In the genomic region with DNA sequence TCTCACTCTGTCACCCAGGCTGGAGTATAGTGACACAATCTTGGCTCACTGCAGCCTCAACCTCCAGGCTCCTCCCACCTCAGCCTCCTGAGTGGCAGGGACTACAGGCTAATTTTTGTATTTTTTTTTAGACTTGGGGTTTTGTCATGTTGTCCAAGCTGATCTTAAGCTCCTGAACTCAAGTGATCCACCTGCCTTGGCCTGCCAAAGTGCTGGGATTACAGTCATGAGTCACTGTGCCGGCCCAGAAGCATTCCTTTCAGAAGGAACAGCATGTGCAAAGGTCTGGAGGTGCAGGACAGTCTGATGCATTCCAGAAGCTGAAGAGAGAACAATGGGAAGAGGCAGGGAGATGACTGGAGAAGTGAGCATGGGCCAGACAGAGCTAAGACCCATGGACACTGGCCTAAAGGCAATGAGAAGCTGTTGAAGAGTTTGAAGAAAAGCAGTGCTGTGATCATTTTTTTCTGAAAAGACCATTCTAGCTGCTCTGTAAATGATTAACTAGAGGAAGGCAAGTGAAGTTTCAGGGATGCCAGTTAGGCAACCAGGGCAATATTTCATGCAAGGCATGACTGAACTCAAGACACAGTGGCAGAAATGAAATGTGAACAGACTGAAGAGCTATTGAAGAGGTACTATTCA, we compare ENCODE assay signal across 1 cellular context.
TF ChIP-seq lines count a peak whose summit lies in the region.

No MANE protein-coding gene starts in this region.

TF ChIP-seq in K562, 482 proteins besides CTCF, POLR2A, EP300 and RAD21:
- no peak for TF ChIP-seq ZNF592 (IDR thresholded peaks at IDR 0.05)
- TF ChIP-seq, protein P1, sequence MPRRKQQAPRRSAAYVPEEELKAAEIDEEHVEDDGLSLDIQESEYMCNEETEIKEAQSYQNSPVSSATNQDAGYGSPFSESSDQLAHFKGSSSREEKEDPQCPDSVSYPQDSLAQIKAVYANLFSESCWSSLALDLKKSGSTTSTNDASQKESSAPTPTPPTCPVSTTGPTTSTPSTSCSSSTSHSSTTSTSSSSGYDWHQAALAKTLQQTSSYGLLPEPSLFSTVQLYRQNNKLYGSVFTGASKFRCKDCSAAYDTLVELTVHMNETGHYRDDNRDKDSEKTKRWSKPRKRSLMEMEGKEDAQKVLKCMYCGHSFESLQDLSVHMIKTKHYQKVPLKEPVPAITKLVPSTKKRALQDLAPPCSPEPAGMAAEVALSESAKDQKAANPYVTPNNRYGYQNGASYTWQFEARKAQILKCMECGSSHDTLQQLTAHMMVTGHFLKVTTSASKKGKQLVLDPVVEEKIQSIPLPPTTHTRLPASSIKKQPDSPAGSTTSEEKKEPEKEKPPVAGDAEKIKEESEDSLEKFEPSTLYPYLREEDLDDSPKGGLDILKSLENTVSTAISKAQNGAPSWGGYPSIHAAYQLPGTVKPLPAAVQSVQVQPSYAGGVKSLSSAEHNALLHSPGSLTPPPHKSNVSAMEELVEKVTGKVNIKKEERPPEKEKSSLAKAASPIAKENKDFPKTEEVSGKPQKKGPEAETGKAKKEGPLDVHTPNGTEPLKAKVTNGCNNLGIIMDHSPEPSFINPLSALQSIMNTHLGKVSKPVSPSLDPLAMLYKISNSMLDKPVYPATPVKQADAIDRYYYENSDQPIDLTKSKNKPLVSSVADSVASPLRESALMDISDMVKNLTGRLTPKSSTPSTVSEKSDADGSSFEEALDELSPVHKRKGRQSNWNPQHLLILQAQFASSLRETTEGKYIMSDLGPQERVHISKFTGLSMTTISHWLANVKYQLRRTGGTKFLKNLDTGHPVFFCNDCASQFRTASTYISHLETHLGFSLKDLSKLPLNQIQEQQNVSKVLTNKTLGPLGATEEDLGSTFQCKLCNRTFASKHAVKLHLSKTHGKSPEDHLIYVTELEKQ (CRISPR knock-in tag; IDR thresholded peaks at IDR 0.05) = no peak
- TF ChIP-seq CBX2 (IDR thresholded peaks at IDR 0.05; ENCODE audit: insufficient read depth, low read length, poor library complexity, severe bottlenecking) = no peak
- TF ChIP-seq PKNOX1 (IDR thresholded peaks at IDR 0.05) = no peak
- TF ChIP-seq SFPQ (IDR thresholded peaks at IDR 0.05; ENCODE audit: low read depth, low read length) = no peak
- no peak for TF ChIP-seq HDGF (IDR thresholded peaks at IDR 0.05)
- TF ChIP-seq, protein P2, sequence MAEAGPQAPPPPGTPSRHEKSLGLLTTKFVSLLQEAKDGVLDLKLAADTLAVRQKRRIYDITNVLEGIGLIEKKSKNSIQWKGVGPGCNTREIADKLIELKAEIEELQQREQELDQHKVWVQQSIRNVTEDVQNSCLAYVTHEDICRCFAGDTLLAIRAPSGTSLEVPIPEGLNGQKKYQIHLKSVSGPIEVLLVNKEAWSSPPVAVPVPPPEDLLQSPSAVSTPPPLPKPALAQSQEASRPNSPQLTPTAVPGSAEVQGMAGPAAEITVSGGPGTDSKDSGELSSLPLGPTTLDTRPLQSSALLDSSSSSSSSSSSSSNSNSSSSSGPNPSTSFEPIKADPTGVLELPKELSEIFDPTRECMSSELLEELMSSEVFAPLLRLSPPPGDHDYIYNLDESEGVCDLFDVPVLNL (CRISPR knock-in tag; IDR thresholded peaks at IDR 0.05; ENCODE audit: low read depth) = no peak
- TF ChIP-seq ZNF3 (CRISPR knock-in tag; IDR thresholded peaks at IDR 0.05) = no peak
- TF ChIP-seq HBP1 (CRISPR knock-in tag; IDR thresholded peaks at IDR 0.05) = no peak
- TF ChIP-seq, protein P3, sequence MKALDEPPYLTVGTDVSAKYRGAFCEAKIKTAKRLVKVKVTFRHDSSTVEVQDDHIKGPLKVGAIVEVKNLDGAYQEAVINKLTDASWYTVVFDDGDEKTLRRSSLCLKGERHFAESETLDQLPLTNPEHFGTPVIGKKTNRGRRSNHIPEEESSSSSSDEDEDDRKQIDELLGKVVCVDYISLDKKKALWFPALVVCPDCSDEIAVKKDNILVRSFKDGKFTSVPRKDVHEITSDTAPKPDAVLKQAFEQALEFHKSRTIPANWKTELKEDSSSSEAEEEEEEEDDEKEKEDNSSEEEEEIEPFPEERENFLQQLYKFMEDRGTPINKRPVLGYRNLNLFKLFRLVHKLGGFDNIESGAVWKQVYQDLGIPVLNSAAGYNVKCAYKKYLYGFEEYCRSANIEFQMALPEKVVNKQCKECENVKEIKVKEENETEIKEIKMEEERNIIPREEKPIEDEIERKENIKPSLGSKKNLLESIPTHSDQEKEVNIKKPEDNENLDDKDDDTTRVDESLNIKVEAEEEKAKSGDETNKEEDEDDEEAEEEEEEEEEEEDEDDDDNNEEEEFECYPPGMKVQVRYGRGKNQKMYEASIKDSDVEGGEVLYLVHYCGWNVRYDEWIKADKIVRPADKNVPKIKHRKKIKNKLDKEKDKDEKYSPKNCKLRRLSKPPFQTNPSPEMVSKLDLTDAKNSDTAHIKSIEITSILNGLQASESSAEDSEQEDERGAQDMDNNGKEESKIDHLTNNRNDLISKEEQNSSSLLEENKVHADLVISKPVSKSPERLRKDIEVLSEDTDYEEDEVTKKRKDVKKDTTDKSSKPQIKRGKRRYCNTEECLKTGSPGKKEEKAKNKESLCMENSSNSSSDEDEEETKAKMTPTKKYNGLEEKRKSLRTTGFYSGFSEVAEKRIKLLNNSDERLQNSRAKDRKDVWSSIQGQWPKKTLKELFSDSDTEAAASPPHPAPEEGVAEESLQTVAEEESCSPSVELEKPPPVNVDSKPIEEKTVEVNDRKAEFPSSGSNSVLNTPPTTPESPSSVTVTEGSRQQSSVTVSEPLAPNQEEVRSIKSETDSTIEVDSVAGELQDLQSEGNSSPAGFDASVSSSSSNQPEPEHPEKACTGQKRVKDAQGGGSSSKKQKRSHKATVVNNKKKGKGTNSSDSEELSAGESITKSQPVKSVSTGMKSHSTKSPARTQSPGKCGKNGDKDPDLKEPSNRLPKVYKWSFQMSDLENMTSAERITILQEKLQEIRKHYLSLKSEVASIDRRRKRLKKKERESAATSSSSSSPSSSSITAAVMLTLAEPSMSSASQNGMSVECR (CRISPR knock-in tag; IDR thresholded peaks at IDR 0.05) = no peak
